2 cellular contexts compared by ENCODE assay signal in the genomic region with DNA sequence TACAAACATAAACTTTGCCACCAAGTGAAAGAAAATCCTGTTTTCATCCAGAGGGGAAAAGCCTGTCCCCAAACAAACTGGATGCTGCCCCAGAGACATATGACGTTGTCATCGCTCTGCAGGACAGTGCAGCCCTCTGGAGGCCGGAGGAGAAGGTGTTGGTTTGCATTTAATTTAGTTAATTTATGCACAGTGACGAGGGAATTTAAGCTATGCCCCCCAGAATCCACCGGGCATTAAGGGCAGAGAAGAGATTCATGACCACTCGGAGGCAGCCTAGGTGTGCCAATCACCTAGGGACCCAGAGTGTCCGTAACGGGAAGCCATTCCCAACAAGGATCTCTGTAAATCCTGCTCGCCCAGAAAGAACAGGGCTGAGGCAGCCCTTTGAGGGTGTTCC.
TF ChIP-seq lines count a peak whose summit lies in the region.

No MANE protein-coding gene starts in this region.

TF ChIP-seq in HCT116, 20 proteins besides CTCF, POLR2A, EP300 and RAD21 (continued from another document):
- TF ChIP-seq EZH2phosphoT487 (IDR thresholded peaks at IDR 0.05; ENCODE audit: borderline replicate concordance) (no peak), SIN3A (IDR thresholded peaks at IDR 0.05; ENCODE audit: low read depth) (no peak), TCF7L2 (IDR thresholded peaks at IDR 0.05; ENCODE audit: borderline replicate concordance, extremely low read depth, insufficient read depth, insufficient read length) (no peak)
- TF ChIP-seq, protein P1, sequence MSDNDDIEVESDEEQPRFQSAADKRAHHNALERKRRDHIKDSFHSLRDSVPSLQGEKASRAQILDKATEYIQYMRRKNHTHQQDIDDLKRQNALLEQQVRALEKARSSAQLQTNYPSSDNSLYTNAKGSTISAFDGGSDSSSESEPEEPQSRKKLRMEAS (IDR thresholded peaks at IDR 0.05): no peak
- TF ChIP-seq, protein P2, sequence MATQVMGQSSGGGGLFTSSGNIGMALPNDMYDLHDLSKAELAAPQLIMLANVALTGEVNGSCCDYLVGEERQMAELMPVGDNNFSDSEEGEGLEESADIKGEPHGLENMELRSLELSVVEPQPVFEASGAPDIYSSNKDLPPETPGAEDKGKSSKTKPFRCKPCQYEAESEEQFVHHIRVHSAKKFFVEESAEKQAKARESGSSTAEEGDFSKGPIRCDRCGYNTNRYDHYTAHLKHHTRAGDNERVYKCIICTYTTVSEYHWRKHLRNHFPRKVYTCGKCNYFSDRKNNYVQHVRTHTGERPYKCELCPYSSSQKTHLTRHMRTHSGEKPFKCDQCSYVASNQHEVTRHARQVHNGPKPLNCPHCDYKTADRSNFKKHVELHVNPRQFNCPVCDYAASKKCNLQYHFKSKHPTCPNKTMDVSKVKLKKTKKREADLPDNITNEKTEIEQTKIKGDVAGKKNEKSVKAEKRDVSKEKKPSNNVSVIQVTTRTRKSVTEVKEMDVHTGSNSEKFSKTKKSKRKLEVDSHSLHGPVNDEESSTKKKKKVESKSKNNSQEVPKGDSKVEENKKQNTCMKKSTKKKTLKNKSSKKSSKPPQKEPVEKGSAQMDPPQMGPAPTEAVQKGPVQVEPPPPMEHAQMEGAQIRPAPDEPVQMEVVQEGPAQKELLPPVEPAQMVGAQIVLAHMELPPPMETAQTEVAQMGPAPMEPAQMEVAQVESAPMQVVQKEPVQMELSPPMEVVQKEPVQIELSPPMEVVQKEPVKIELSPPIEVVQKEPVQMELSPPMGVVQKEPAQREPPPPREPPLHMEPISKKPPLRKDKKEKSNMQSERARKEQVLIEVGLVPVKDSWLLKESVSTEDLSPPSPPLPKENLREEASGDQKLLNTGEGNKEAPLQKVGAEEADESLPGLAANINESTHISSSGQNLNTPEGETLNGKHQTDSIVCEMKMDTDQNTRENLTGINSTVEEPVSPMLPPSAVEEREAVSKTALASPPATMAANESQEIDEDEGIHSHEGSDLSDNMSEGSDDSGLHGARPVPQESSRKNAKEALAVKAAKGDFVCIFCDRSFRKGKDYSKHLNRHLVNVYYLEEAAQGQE (IDR thresholded peaks at IDR 0.05; ENCODE audit: low read depth): no peak
- TF ChIP-seq, protein P3, sequence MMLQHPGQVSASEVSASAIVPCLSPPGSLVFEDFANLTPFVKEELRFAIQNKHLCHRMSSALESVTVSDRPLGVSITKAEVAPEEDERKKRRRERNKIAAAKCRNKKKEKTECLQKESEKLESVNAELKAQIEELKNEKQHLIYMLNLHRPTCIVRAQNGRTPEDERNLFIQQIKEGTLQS (IDR thresholded peaks at IDR 0.05): no peak

TF ChIP-seq in WTC11, 78 proteins besides CTCF, POLR2A, EP300 and RAD21 (continued from another document):
- TF ChIP-seq, protein P4, sequence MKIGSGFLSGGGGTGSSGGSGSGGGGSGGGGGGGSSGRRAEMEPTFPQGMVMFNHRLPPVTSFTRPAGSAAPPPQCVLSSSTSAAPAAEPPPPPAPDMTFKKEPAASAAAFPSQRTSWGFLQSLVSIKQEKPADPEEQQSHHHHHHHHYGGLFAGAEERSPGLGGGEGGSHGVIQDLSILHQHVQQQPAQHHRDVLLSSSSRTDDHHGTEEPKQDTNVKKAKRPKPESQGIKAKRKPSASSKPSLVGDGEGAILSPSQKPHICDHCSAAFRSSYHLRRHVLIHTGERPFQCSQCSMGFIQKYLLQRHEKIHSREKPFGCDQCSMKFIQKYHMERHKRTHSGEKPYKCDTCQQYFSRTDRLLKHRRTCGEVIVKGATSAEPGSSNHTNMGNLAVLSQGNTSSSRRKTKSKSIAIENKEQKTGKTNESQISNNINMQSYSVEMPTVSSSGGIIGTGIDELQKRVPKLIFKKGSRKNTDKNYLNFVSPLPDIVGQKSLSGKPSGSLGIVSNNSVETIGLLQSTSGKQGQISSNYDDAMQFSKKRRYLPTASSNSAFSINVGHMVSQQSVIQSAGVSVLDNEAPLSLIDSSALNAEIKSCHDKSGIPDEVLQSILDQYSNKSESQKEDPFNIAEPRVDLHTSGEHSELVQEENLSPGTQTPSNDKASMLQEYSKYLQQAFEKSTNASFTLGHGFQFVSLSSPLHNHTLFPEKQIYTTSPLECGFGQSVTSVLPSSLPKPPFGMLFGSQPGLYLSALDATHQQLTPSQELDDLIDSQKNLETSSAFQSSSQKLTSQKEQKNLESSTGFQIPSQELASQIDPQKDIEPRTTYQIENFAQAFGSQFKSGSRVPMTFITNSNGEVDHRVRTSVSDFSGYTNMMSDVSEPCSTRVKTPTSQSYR (CRISPR knock-in tag; IDR thresholded peaks at IDR 0.05): no peak
